Comparison of ENCODE assay signal across 31 cellular contexts in genomic region chr20:13586133-13586532, GRCh38.
"Had no signal": no experiment of that assay in that cellular context is flagged by ENCODE, and none has a peak within 500 bp of the region (broad histone marks: within the 10 kb centered on the region; RNA-seq: fewer than 3 reads in every experiment).

No MANE protein-coding gene starts in this region.

- H3K4me3 Mint-ChIP-seq: natural killer cell; nephron; neural progenitor cell; stimulated activated memory B cell treated with anti-CD40 and anti-IgM and Interleukin-4, amounts not matched to agents 10 μg/mL and 1 μg/mL and 100 μg/mL, for 72 hours; stimulated activated naive CD8-positive, alpha-beta T cell treated with anti-CD3 and anti-CD28 coated beads, Interleukin-15, amount 100 ng/mL, for 72 hours; type B pancreatic cell had no signal

- H2AFZ ChIP-seq: neural progenitor cell, parathyroid adenoma had no signal

- DNase-seq: natural killer cell; occipital lobe; ovary; posterior cingulate gyrus; psoas muscle; right cardiac atrium; spleen; stimulated activated CD4-positive, alpha-beta T cell treated with anti-CD3 and anti-CD28 coated beads, Interleukin-12 subunit alpha, Interleukin-12 subunit beta, amount 100 ng/mL, for 4 hours; stimulated activated CD4-positive, alpha-beta T cell treated with anti-CD3 and anti-CD28 coated beads, Interleukin-1b, Interleukin-23, amount 100 ng/mL, for 48 hours; stimulated activated CD4-positive, alpha-beta T cell treated with anti-CD3 and anti-CD28 coated beads, Interleukin-4, amount 100 ng/mL, for 1 hour; stimulated activated CD4-positive, alpha-beta T cell treated with anti-CD3 and anti-CD28 coated beads, Interleukin-4, amount 100 ng/mL, for 4 hours; stimulated activated CD8-positive, alpha-beta memory T cell treated with anti-CD3 and anti-CD28 coated beads, Interleukin-4, amount 100 ng/mL, for 48 hours; stimulated activated naive CD4-positive, alpha-beta T cell; stimulated activated naive CD8-positive, alpha-beta T cell treated with anti-CD3 and anti-CD28 coated beads, Interleukin-15, amount 100 ng/mL, for 72 hours; stimulated activated naive CD8-positive, alpha-beta T cell treated with anti-CD3 and anti-CD28 coated beads, Interleukin-15, Interleukin-2, amounts not matched to agents 100 U/mL and 50 U/mL, for 24 hours; substantia nigra; testis; tibial artery; transverse colon had no signal

- H3K9ac ChIP-seq: neural progenitor cell, parathyroid adenoma had no signal

- H3K4me3 ChIP-seq: neural progenitor cell, ovary, psoas muscle, skin epidermis, smooth muscle cell, spleen, suprapubic skin, testis, tibial artery, transverse colon, vagina had no signal

- FAIRE-seq: urothelium cell line had no signal

- H3K79me2 ChIP-seq: parathyroid adenoma had no signal

- H3K27ac ChIP-seq: neural progenitor cell, ovary, parathyroid adenoma, psoas muscle, skin epidermis, spleen, suprapubic skin, testis, tibial artery, transverse colon, vagina had no signal

- H3K27ac Mint-ChIP-seq: natural killer cell; nephron; neural progenitor cell; progenitor cell of endocrine pancreas; stimulated activated memory B cell treated with anti-CD40 and anti-IgM and Interleukin-4, amounts not matched to agents 10 μg/mL and 1 μg/mL and 100 μg/mL, for 72 hours; stimulated activated naive CD8-positive, alpha-beta T cell treated with anti-CD3 and anti-CD28 coated beads, Interleukin-15, amount 100 ng/mL, for 72 hours; type B pancreatic cell had no signal

- H3K36me3 ChIP-seq: ovary had no signal

- H3K4me1 ChIP-seq: neural progenitor cell, parathyroid adenoma, psoas muscle, spleen, suprapubic skin, testis, tibial artery, transverse colon, vagina had no signal

- H3K4me1 Mint-ChIP-seq: natural killer cell; nephron; neural progenitor cell; stimulated activated naive CD8-positive, alpha-beta T cell treated with anti-CD3 and anti-CD28 coated beads, Interleukin-15, amount 100 ng/mL, for 72 hours had no signal

- H3K9me3 ChIP-seq: ovary, testis, tibial artery, vagina had no signal

- H3K27me3 Mint-ChIP-seq: progenitor cell of endocrine pancreas; stimulated activated memory B cell treated with anti-CD40 and anti-IgM and Interleukin-4, amounts not matched to agents 10 μg/mL and 1 μg/mL and 100 μg/mL, for 72 hours; stimulated activated naive CD8-positive, alpha-beta T cell treated with anti-CD3 and anti-CD28 coated beads, Interleukin-15, amount 100 ng/mL, for 72 hours; type B pancreatic cell had no signal

- H3K27me3 ChIP-seq: neural progenitor cell, ovary, spleen, suprapubic skin, testis, tibial artery, transverse colon, vagina had no signal

- H3K4me2 ChIP-seq: neural progenitor cell, smooth muscle cell had no signal

- ATAC-seq: natural killer cell; psoas muscle; right cardiac atrium; sciatic nerve; stimulated activated memory B cell treated with anti-CD40 and anti-IgM and Interleukin-4, amounts not matched to agents 10 μg/mL and 1 μg/mL and 100 μg/mL, for 72 hours; stimulated activated naive CD8-positive, alpha-beta T cell treated with anti-CD3 and anti-CD28 coated beads, Interleukin-15, amount 100 ng/mL, for 72 hours; stimulated activated naive CD8-positive, alpha-beta T cell treated with anti-CD3 and anti-CD28 coated beads, Interleukin-15, Interleukin-2, amounts not matched to agents 100 U/mL and 50 U/mL, for 24 hours had no signal
